ENCODE assay signal across 10 cellular contexts in the genomic region with DNA sequence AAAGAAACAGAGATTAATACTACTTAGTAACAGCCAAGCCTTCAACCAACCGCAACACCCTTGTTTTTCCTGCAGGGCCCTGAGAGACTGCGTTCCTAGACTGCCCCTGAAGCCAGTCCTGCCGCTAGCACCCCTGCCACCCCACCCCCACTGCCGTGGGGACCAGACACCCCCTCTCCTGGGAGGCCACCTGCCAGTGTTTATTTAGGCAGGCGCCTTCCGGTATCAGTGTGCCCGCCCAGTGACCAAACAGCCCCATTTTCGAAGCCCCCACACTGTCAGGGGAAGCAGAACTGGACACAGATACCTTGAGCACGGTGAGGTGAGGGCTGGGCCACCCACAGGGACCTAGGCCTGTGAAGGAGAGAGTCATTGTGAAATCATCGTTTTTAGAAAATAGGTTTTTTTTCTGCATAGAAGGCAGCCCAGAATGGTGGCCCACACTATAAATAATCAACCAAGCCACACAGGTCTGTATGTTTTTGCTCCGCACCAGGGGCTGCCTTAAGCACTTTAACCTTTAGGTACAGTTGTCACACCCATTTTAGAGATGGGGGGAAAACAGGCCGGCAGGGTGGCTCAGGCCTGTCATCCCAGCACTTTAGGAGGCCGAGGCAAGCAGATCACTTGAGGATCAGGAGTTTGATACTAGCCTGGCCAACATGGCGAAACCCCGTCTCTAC. TPM values are rescaled to one million over a fixed set of nuclear protein-coding genes. Genes with fewer than 3 reads are reported as not detected.
DNase-seq lines count a peak whose midpoint lies in the region; ATAC-seq, FAIRE-seq and TF ChIP-seq lines count a peak whose summit lies in the region.
"Had no signal": no experiment of that assay in that cellular context is flagged by ENCODE, and none has a peak within 500 bp of the region (broad histone marks: within the 10 kb centered on the region; RNA-seq: fewer than 3 reads in every experiment).

No MANE protein-coding gene starts in this region.

- TF ChIP-seq EP300 in A549 (IDR thresholded peaks at IDR 0.05), result no peak

- peaks cover 9% of the 10 kb centered on the region for H3K4me1 Mint-ChIP-seq in activated CD4-positive, alpha-beta T cell treated with anti-CD3 and anti-CD28 coated beads, Interleukin-2, amount 10 ng/mL, durations not matched to agents 24 days and 14 days
- peaks cover 10 to 18% of the 10 kb centered on the region in 2 donors for H3K4me1 Mint-ChIP-seq in effector memory CD8-positive, alpha-beta T cell (ENCODE audit: low read depth in 2 of 2)

- no peak overlapping the region for H3K27ac Mint-ChIP-seq in activated CD4-positive, alpha-beta T cell treated with anti-CD3 and anti-CD28 coated beads, Interleukin-2, amount 10 ng/mL, durations not matched to agents 24 days and 14 days
- peak overlapping the region in 1 of 2 donors; percentile 49 for H3K27ac Mint-ChIP-seq in effector memory CD8-positive, alpha-beta T cell

- peaks cover 3% of the 10 kb centered on the region for H3K36me3 Mint-ChIP-seq in activated CD4-positive, alpha-beta T cell treated with anti-CD3 and anti-CD28 coated beads, Interleukin-2, amount 10 ng/mL, durations not matched to agents 24 days and 14 days (ENCODE audit: low read depth)
- peaks cover 11% of the 10 kb centered on the region for H3K36me3 Mint-ChIP-seq in effector memory CD8-positive, alpha-beta T cell (ENCODE audit: insufficient read depth)

- peaks cover 16% of the 10 kb centered on the region for H3K4me1 ChIP-seq in A549

- no peak for TF ChIP-seq POLR2A in A549 (IDR thresholded peaks at IDR 0.05; ENCODE audit: low read length)

- FAIRE-seq in A549 (lab: Jason Lieb, UNC) (no peak), frontal cortex (lab: Jason Lieb, UNC) (no peak)

- POLR2A ChIA-PET in A549 (lab: Yijun Ruan, JAX), result interaction anchor here (0.6 kb wide), 1 partner anchor 205 kb away, joined by 3 read pairs; no protein-coding TSS in a partner anchor

- H3K4me2 ChIP-seq in A549, result peak overlapping the region; percentile 42; the same call in 2 of the 3 replicates

- 54% methylated on average over 12 of the region's 15 CpGs for WGBS in A549 (ENCODE audit: missing lambda C conversion rate)

- no peak for TF ChIP-seq CTCF in A549 (IDR thresholded peaks at IDR 0.05)

- CTCF ChIA-PET in A549 (lab: Yijun Ruan, JAX), result interaction anchor here (1.1 kb wide), 1 partner anchor 10 kb away, joined by 4 read pairs; no protein-coding TSS in a partner anchor

- H3K4me3 ChIP-seq in A549, result no peak overlapping the region

- no peak for DNase-seq in A549 (ENCODE audit: low read depth in 1 of 2, low spot score in 1 of 2)
- peak; percentile 57 to 70 for DNase-seq in SHP77 (lab: John Stamatoyannopoulos, UW)
- no peak for DNase-seq in activated CD4-positive, alpha-beta T cell treated with anti-CD3 and anti-CD28 coated beads, Interleukin-2, amount 10 ng/mL, durations not matched to agents 24 days and 14 days
- no peak for DNase-seq in frontal cortex (ENCODE audit: low spot score in 2 of 2)
- no peak for DNase-seq in NK-92 treated with Interleukin-12 subunit alpha and Interleukin-12 subunit beta, amount 100 ng/mL, for 24 hours (lab: John Stamatoyannopoulos, UW)
- DNase-seq in effector memory CD8-positive, alpha-beta T cell, result no peak
- DNase-seq: activated CD4-positive, alpha-beta T cell treated with anti-CD3 and anti-CD28 coated beads, Interleukin-2, amount 50 U/mL, for 4 hours had no signal

- peak overlapping the region; percentile 33 to 71; a peak in 4 of 6 replicates for H3K27ac ChIP-seq in A549
- H3K27ac ChIP-seq: epithelial cell of prostate had no signal

- no peaks in the 10 kb centered on the region for H3K9me3 ChIP-seq in A549

- TF ChIP-seq RAD21 in A549 (conservative IDR thresholded peaks at IDR 0.05 in 1 of 2, IDR thresholded peaks at IDR 0.05 in 1 of 2), result no peak

- ATAC-seq in A549 (no peak), GM18870 (IDR thresholded peaks at IDR 0.05; ENCODE audit: unreplicated experiment) (peak; percentile 56), HG03045 (IDR thresholded peaks at IDR 0.05; ENCODE audit: unreplicated experiment) (peak; percentile 43)
- ATAC-seq in effector memory CD8-positive, alpha-beta T cell (replicated peaks), result no peak

- no peaks in the 10 kb centered on the region for H3K27me3 Mint-ChIP-seq in activated CD4-positive, alpha-beta T cell treated with anti-CD3 and anti-CD28 coated beads, Interleukin-2, amount 10 ng/mL, durations not matched to agents 24 days and 14 days
- H3K27me3 Mint-ChIP-seq in effector memory CD8-positive, alpha-beta T cell, result no peaks in the 10 kb centered on the region

- H3K4me3 Mint-ChIP-seq in activated CD4-positive, alpha-beta T cell treated with anti-CD3 and anti-CD28 coated beads, Interleukin-2, amount 10 ng/mL, durations not matched to agents 24 days and 14 days, result no peak overlapping the region
- no peak overlapping the region for H3K4me3 Mint-ChIP-seq in effector memory CD8-positive, alpha-beta T cell

- intact Hi-C loops in activated CD4-positive, alpha-beta T cell treated with anti-CD3 and anti-CD28 coated beads, Interleukin-2, amount 10 ng/mL, durations not matched to agents 24 days and 14 days (cut with micrococcal nuclease), result no loop called here

- no peaks in the 10 kb centered on the region for H3K9me3 Mint-ChIP-seq in activated CD4-positive, alpha-beta T cell treated with anti-CD3 and anti-CD28 coated beads, Interleukin-2, amount 10 ng/mL, durations not matched to agents 24 days and 14 days
- H3K9me3 Mint-ChIP-seq in effector memory CD8-positive, alpha-beta T cell, result no peaks in the 10 kb centered on the region

TF ChIP-seq in A549, 52 proteins besides CTCF, POLR2A, EP300 and RAD21 (continues in another document):
- TF ChIP-seq SREBF2 (IDR thresholded peaks at IDR 0.05), result no peak
- no peak for TF ChIP-seq ESRRA (IDR thresholded peaks at IDR 0.05; ENCODE audit: borderline replicate concordance, low read length)
- TF ChIP-seq CHD4 (IDR thresholded peaks at IDR 0.05; ENCODE audit: borderline replicate concordance), result no peak
- TF ChIP-seq, protein P1, sequence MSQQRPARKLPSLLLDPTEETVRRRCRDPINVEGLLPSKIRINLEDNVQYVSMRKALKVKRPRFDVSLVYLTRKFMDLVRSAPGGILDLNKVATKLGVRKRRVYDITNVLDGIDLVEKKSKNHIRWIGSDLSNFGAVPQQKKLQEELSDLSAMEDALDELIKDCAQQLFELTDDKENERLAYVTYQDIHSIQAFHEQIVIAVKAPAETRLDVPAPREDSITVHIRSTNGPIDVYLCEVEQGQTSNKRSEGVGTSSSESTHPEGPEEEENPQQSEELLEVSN (IDR thresholded peaks at IDR 0.05; ENCODE audit: borderline replicate concordance, low read depth), result no peak
- no peak for TF ChIP-seq EHF (CRISPR knock-in tag; IDR thresholded peaks at IDR 0.05)
- TF ChIP-seq ZFP36 (IDR thresholded peaks at IDR 0.05; ENCODE audit: borderline replicate concordance, partially characterized antibody), result no peak
- TF ChIP-seq RNF2 (IDR thresholded peaks at IDR 0.05; ENCODE audit: borderline replicate concordance, low read depth), result no peak
- TF ChIP-seq TP53 (CRISPR knock-in tag; IDR thresholded peaks at IDR 0.05), result no peak

RNA-seq across cellular contexts. Expression of a gene that starts 3.5 kb away (rescaled TPM):
- polyA plus RNA-seq in A549 (2011; rRNA removed) (171 and 183 TPM in 2 replicates), A549 (2017; fragmentation: RNase III; extraction: RNeasy Plus Mini Kit Qiagen cat#74134 plus additional on column Dnase treatment) (191 to 231 TPM (median 216 TPM) in 3 replicates)
- 223 and 303 TPM in 2 replicates for polyA plus RNA-seq in A549 (2012; cell fraction: cytosol; rRNA removed)
- 251 and 276 TPM in 2 replicates for polyA plus RNA-seq in A549 (2012; cell fraction: nucleus; rRNA removed)
- polyA minus RNA-seq in A549 (2011; rRNA and poly(A)+ RNA removed), result 235 and 240 TPM in 2 replicates
- 380 and 392 TPM in 2 replicates for total RNA-seq in activated CD4-positive, alpha-beta T cell treated with anti-CD3 and anti-CD28 coated beads, Interleukin-2, amount 10 ng/mL, durations not matched to agents 24 days and 14 days
- total RNA-seq in frontal cortex, result 97.4 TPM

RNA-seq across cellular contexts. Expression of a gene that starts 28.3 kb away (rescaled TPM):
- 5.5 and 8.6 TPM in 2 replicates for polyA plus RNA-seq in A549 (2011; rRNA removed)
- polyA plus RNA-seq in A549 (2012; cell fraction: cytosol; rRNA removed), result 24.3 and 29.2 TPM in 2 replicates
- 26.9 and 28.9 TPM in 2 replicates for polyA plus RNA-seq in A549 (2012; cell fraction: nucleus; rRNA removed)
- 29.0 to 32.8 TPM (median 30.5 TPM) in 3 replicates for polyA plus RNA-seq in A549 (2017; fragmentation: RNase III; extraction: RNeasy Plus Mini Kit Qiagen cat#74134 plus additional on column Dnase treatment)
- 6.7 and 19.2 TPM in 2 replicates for polyA minus RNA-seq in A549 (2011; rRNA and poly(A)+ RNA removed)
- total RNA-seq in activated CD4-positive, alpha-beta T cell treated with anti-CD3 and anti-CD28 coated beads, Interleukin-2, amount 10 ng/mL, durations not matched to agents 24 days and 14 days, result 7.4 and 10.1 TPM in 2 replicates
- total RNA-seq in frontal cortex, result 48.1 TPM

RNA-seq across cellular contexts. Expression of a gene that starts 36.7 kb away (rescaled TPM):
- polyA plus RNA-seq in A549 (2011; rRNA removed) (2.1 and 2.7 TPM in 2 replicates), A549 (2017; fragmentation: RNase III; extraction: RNeasy Plus Mini Kit Qiagen cat#74134 plus additional on column Dnase treatment) (1.9 to 3.1 TPM (median 2.6 TPM) in 3 replicates)
- polyA plus RNA-seq in A549 (2012; cell fraction: cytosol; rRNA removed), result 1.8 and 2.9 TPM in 2 replicates
- 8.3 and 9.3 TPM in 2 replicates for polyA plus RNA-seq in A549 (2012; cell fraction: nucleus; rRNA removed)
- 2.1 and 2.4 TPM in 2 replicates for polyA minus RNA-seq in A549 (2011; rRNA and poly(A)+ RNA removed)
- total RNA-seq in activated CD4-positive, alpha-beta T cell treated with anti-CD3 and anti-CD28 coated beads, Interleukin-2, amount 10 ng/mL, durations not matched to agents 24 days and 14 days, result 1.4 and 2.3 TPM in 2 replicates
- 5.3 TPM for total RNA-seq in frontal cortex

Comparison
In these comparisons a context has a peak if more than half of its experiments do, and no peak if none do; other contexts are left out.
1. ATAC-seq: peak in GM18870 (single experiment) and HG03045 (single experiment); none in A549 (0 of 2) and effector memory CD8-positive, alpha-beta T cell (single experiment).
2. DNase-seq: peak in SHP77 (2 of 2); none in A549 (0 of 2), activated CD4-positive, alpha-beta T cell treated with anti-CD3 and anti-CD28 coated beads, Interleukin-2, amount 10 ng/mL, durations not matched to agents 24 days and 14 days (single experiment), frontal cortex (0 of 2), NK-92 treated with Interleukin-12 subunit alpha and Interleukin-12 subunit beta, amount 100 ng/mL, for 24 hours (single experiment) and effector memory CD8-positive, alpha-beta T cell (0 of 3).